In genomic region chr6:3336859-3337515, GRCh38 we compare ENCODE assay signal across 17 cellular contexts.
DNase-seq lines count a peak whose midpoint lies in the region; ATAC-seq lines count a peak whose summit lies in the region.
"Had no signal": no experiment of that assay in that cellular context is flagged by ENCODE, and none has a peak within 500 bp of the region (broad histone marks: within the 10 kb centered on the region; RNA-seq: fewer than 3 reads in every experiment).

No MANE protein-coding gene starts in this region.

- H3K36me3 Mint-ChIP-seq in activated T-helper 17 cell treated with anti-CD3 and anti-CD28 coated beads, Interleukin-2, amount 50 U/mL, for 72 hours (ENCODE audit: low read depth) = no peaks in the 10 kb centered on the region

- H3K36me3 ChIP-seq in KOPT-K1 (ENCODE audit: insufficient read depth, low read length) (no peaks in the 10 kb centered on the region), subcutaneous abdominal adipose tissue (ENCODE audit: control insufficient read depth in 5 of 5, insufficient read depth in 5 of 5, low read length in 5 of 5) (no peaks in the 10 kb centered on the region)
- H3K36me3 ChIP-seq: cardiac muscle cell, gastroesophageal sphincter, ovary, sigmoid colon, upper lobe of left lung had no signal

- no peaks in the 10 kb centered on the region for H3K27me3 Mint-ChIP-seq in activated T-helper 17 cell treated with anti-CD3 and anti-CD28 coated beads, Interleukin-2, amount 50 U/mL, for 72 hours

- DNase-seq in left colon (no peak), NCI-H128 (lab: John Stamatoyannopoulos, UW; ENCODE audit: unreplicated experiment) (no peak)
- DNase-seq in NK-92 treated with Interleukin-12 subunit alpha and Interleukin-12 subunit beta, amount 100 ng/mL, for 24 hours (lab: John Stamatoyannopoulos, UW) = no peak
- DNase-seq: COR-L47; left ventricle myocardium superior; NCI-H1436 treated with DMSO at 0.1 percent for 48 hours; ovary; sigmoid colon; stimulated activated naive CD4-positive, alpha-beta T cell treated with Interleukin-2 at 50 U/mL for 16 hours; upper lobe of left lung had no signal

- H3K27ac ChIP-seq in KOPT-K1 (ENCODE audit: low read depth, low read length, poor library complexity, severe bottlenecking) (peak overlapping the region; percentile 5), subcutaneous abdominal adipose tissue (ENCODE audit: low read depth, low read length) (peak overlapping the region; percentile 95)
- H3K27ac ChIP-seq: cardiac muscle cell, ovary had no signal

- H3K9ac ChIP-seq in subcutaneous abdominal adipose tissue (ENCODE audit: low read length in 5 of 5) = no peak overlapping the region

- H3K4me3 Mint-ChIP-seq in activated T-helper 17 cell treated with anti-CD3 and anti-CD28 coated beads, Interleukin-2, amount 50 U/mL, for 72 hours = no peak overlapping the region
- H3K4me3 Mint-ChIP-seq: activated T-helper 1 cell treated with anti-CD3 and anti-CD28 coated beads, Interleukin-12 subunit alpha, Interleukin-12 subunit beta, Interleukin-2, Interleukin-4 antibody, amounts not matched to agents 30 ng/mL and 10 ng/mL and 1 ng/mL, durations not matched to agents 14 hours and 24 hours and 36 hours had no signal

- ATAC-seq in activated T-helper 17 cell treated with anti-CD3 and anti-CD28 coated beads, Interleukin-2, amount 50 U/mL, for 72 hours (replicated peaks) = no peak
- peak; percentile 71 for ATAC-seq in left colon
- no peak for ATAC-seq in GM18868 (IDR thresholded peaks at IDR 0.05; ENCODE audit: unreplicated experiment)
- ATAC-seq: gastroesophageal sphincter, left ventricle myocardium superior had no signal

- intact Hi-C loops in left colon (cut with DNase I, micrococcal nuclease) = no loop called here

- peak overlapping the region; percentile 55 for H3K27ac Mint-ChIP-seq in activated T-helper 17 cell treated with anti-CD3 and anti-CD28 coated beads, Interleukin-2, amount 50 U/mL, for 72 hours
- H3K27ac Mint-ChIP-seq: activated T-helper 1 cell treated with anti-CD3 and anti-CD28 coated beads, Interleukin-12 subunit alpha, Interleukin-12 subunit beta, Interleukin-2, Interleukin-4 antibody, amounts not matched to agents 30 ng/mL and 10 ng/mL and 1 ng/mL, durations not matched to agents 14 hours and 24 hours and 36 hours had no signal

- H3K4me1 Mint-ChIP-seq in activated T-helper 17 cell treated with anti-CD3 and anti-CD28 coated beads, Interleukin-2, amount 50 U/mL, for 72 hours = peaks cover 13% of the 10 kb centered on the region

- H3K9me3 ChIP-seq in KOPT-K1 (ENCODE audit: insufficient read depth, low read length, poor library complexity, severe bottlenecking) (no peaks in the 10 kb centered on the region), subcutaneous abdominal adipose tissue (ENCODE audit: control insufficient read depth in 5 of 5, low read length in 5 of 5) (no peaks in the 10 kb centered on the region)
- H3K9me3 ChIP-seq: gastroesophageal sphincter, ovary, sigmoid colon, upper lobe of left lung had no signal

- peaks cover 16 to 75% (median 55%) of the 10 kb centered on the region in 5 donors for H3K4me1 ChIP-seq in subcutaneous abdominal adipose tissue (ENCODE audit: control insufficient read depth in 5 of 5, insufficient read depth in 5 of 5, low read length in 5 of 5)

- H3K27me3 ChIP-seq in subcutaneous abdominal adipose tissue (ENCODE audit: control insufficient read depth in 5 of 5, insufficient read depth in 4 of 5, low read length in 5 of 5) = no peaks in the 10 kb centered on the region
- H3K27me3 ChIP-seq: cardiac muscle cell, gastroesophageal sphincter, ovary, sigmoid colon, upper lobe of left lung had no signal

- no peak overlapping the region for H3K4me3 ChIP-seq in subcutaneous abdominal adipose tissue (ENCODE audit: low read depth in 1 of 5, low read length in 5 of 5)
- H3K4me3 ChIP-seq: cardiac muscle cell, gastroesophageal sphincter, ovary, sigmoid colon, upper lobe of left lung had no signal

- no peaks in the 10 kb centered on the region for H3K9me3 Mint-ChIP-seq in activated T-helper 17 cell treated with anti-CD3 and anti-CD28 coated beads, Interleukin-2, amount 50 U/mL, for 72 hours
- H3K9me3 Mint-ChIP-seq: activated T-helper 1 cell treated with anti-CD3 and anti-CD28 coated beads, Interleukin-12 subunit alpha, Interleukin-12 subunit beta, Interleukin-2, Interleukin-4 antibody, amounts not matched to agents 30 ng/mL and 10 ng/mL and 1 ng/mL, durations not matched to agents 14 hours and 24 hours and 36 hours had no signal
